In the genomic region with DNA sequence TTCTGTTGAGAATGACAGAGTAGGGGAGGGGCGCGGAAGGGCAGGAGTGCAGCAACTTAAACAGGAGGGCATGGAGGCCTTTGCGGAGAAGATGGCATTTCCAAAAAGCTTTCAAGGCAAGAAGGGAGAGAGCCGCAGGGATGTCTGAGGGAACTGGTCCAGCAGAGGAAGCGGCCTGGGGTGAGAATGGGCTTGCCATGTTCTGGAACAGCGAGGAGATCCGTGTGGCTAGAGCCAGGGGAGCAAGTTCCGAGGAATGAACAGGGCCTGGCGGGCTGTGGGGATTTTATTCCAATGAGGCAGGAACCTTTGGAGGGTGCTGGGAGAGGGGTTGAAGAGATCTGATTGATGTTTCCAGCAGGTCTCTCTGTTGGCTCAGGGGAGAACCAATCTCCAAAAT, we compare ENCODE assay signal across 23 cellular contexts.
"Had no signal": no experiment of that assay in that cellular context is flagged by ENCODE, and none has a peak within 500 bp of the region (broad histone marks: within the 10 kb centered on the region; RNA-seq: fewer than 3 reads in every experiment).

No MANE protein-coding gene starts in this region.

- H3K9me3 Mint-ChIP-seq: activated B cell treated with CpG ODN at 0.5 μM for 24 hours; endodermal cell; stimulated activated naive CD8-positive, alpha-beta T cell treated with anti-CD3 and anti-CD28 coated beads, Interleukin-15, amount 100 ng/mL, for 72 hours had no signal

- H3K4me3 ChIP-seq: ascending aorta, breast epithelium, gastrocnemius medialis, heart right ventricle, lung, right atrium auricular region, skin epidermis, thoracic aorta, upper lobe of right lung had no signal

- FAIRE-seq: TTC549 had no signal

- H3K36me3 ChIP-seq: breast epithelium, gastrocnemius medialis, upper lobe of right lung had no signal

- DNase-seq: activated B cell treated with CpG ODN at 0.5 μM for 24 hours; activated CD4-positive, alpha-beta T cell treated with anti-CD3 and anti-CD28 coated beads, Interleukin-2, amount 50 U/mL, for 1 hour; activated effector memory CD4-positive, alpha-beta T cell treated with anti-CD3 and anti-CD28 coated beads, Interleukin-2, amount 50 U/mL, for 16 hours; activated T-cell treated with anti-CD3 and anti-CD28 coated beads, Interleukin-2, amount 50 U/mL, for 1 hour; endodermal cell; erythroblast; gastrocnemius medialis; heart right ventricle; midbrain; SHP77 treated with DMSO at 0.1 percent for 48 hours; stimulated activated CD4-positive, alpha-beta T cell treated with anti-CD3 and anti-CD28 coated beads, Interleukin-4, amount 100 ng/mL, for 24 hours; stimulated activated naive CD8-positive, alpha-beta T cell treated with anti-CD3 and anti-CD28 coated beads, Interleukin-15, amount 100 ng/mL, for 72 hours; T-helper 2 cell; upper lobe of right lung had no signal

- H3K27me3 ChIP-seq: ascending aorta, breast epithelium, gastrocnemius medialis, heart right ventricle, right atrium auricular region, upper lobe of right lung had no signal

- H3K27ac ChIP-seq: ascending aorta, breast epithelium, gastrocnemius medialis, heart right ventricle, right atrium auricular region, skin epidermis, thoracic aorta, upper lobe of right lung had no signal

- ATAC-seq: gastrocnemius medialis; heart right ventricle; SK-N-SH treated with all-trans-retinoic acid at 6 μM for 48 hours; stimulated activated naive CD8-positive, alpha-beta T cell treated with anti-CD3 and anti-CD28 coated beads, Interleukin-15, amount 100 ng/mL, for 72 hours; upper lobe of right lung had no signal

- H3K4me3 Mint-ChIP-seq: activated B cell treated with CpG ODN at 0.5 μM for 24 hours; endodermal cell; stimulated activated naive CD8-positive, alpha-beta T cell treated with anti-CD3 and anti-CD28 coated beads, Interleukin-15, amount 100 ng/mL, for 72 hours had no signal

- H3K4me1 Mint-ChIP-seq: endodermal cell had no signal

- H3K9me3 ChIP-seq: ascending aorta, breast epithelium, gastrocnemius medialis, heart right ventricle, right atrium auricular region, thoracic aorta, upper lobe of right lung had no signal

- H3K27ac Mint-ChIP-seq: activated B cell treated with CpG ODN at 0.5 μM for 24 hours, endodermal cell, progenitor cell of endocrine pancreas had no signal

- H3K27me3 Mint-ChIP-seq: activated B cell treated with CpG ODN at 0.5 μM for 24 hours; progenitor cell of endocrine pancreas; stimulated activated naive CD8-positive, alpha-beta T cell treated with anti-CD3 and anti-CD28 coated beads, Interleukin-15, amount 100 ng/mL, for 72 hours had no signal

- H3K4me1 ChIP-seq: breast epithelium had no signal
